ENCODE assay signal across 19 cellular contexts in the genomic region with DNA sequence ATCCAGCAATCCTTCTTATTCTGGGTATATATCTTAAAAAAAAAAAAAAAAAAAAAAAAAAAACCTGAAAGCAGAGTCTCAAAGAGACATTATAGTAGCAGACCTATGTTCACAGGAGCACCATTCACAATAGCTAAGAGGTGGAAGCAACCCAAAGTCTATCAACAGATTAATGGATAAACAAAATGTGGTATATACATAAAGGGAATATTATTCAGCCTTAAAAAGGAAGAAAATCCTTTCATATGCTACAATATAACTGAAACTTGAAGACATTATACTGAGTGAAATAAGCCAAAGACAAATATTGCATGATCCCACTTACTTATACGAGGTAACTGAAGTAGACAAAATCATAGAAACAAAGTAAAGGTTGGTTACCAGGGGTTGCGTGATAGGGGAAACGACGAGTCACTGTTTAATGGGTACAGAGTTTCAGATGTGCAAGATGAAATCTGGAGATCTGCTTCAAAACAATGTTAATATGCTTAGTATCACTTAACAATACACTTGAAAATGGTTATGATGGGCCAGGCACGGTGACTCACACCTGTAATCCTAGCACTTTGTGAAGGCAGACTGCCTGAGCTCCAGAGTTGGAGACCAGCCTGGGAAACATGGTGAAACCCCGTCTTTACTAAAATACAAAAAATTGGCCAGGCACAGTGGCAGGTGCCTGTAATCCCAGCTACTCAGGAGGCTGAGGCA. TPM values are rescaled to one million over a fixed set of nuclear protein-coding genes. Genes with fewer than 3 reads are reported as not detected.
DNase-seq lines count a peak whose midpoint lies in the region; FAIRE-seq and TF ChIP-seq lines count a peak whose summit lies in the region.
"Had no signal": no experiment of that assay in that cellular context is flagged by ENCODE, and none has a peak within 500 bp of the region (broad histone marks: within the 10 kb centered on the region; RNA-seq: fewer than 3 reads in every experiment).

No MANE protein-coding gene starts in this region.

- H3K9me3 ChIP-seq in ascending aorta, result peaks cover 0 to 8% of the 10 kb centered on the region in 2 donors
- H3K9me3 ChIP-seq in WERI-Rb-1 (ENCODE audit: severe bottlenecking), result peaks cover 9% of the 10 kb centered on the region
- H3K9me3 ChIP-seq: psoas muscle had no signal

- no peaks in the 10 kb centered on the region for H3K4me1 ChIP-seq in ascending aorta
- H3K4me1 ChIP-seq: psoas muscle had no signal

- H3K27ac ChIP-seq in ascending aorta (no peak overlapping the region), WERI-Rb-1 (no peak overlapping the region)
- H3K27ac ChIP-seq: heart left ventricle, KMS-11, psoas muscle had no signal

- CTCF ChIA-PET in activated CD4-positive, alpha-beta memory T cell treated with anti-CD3 and anti-CD28 coated beads for 36 hours (lab: Charles Lee), result no interaction called here
- CTCF ChIA-PET in activated CD4-positive, alpha-beta memory T cell treated with anti-CD3 and anti-CD28 coated beads, Interleukin-2, amount 10 ng/mL, durations not matched to agents 7 days and 5 days (lab: Charles Lee), result no interaction called here
- CTCF ChIA-PET in GM10248 (lab: Yijun Ruan, JAX), result interaction anchor here (2.3 kb wide), 1 partner anchor 18 kb away, joined by 8 read pairs; no protein-coding TSS in a partner anchor

- H3K36me3 Mint-ChIP-seq in activated CD4-positive, alpha-beta memory T cell treated with anti-CD3 and anti-CD28 coated beads for 36 hours, result peaks cover 4% of the 10 kb centered on the region
- H3K36me3 Mint-ChIP-seq in activated CD4-positive, alpha-beta memory T cell treated with anti-CD3 and anti-CD28 coated beads, Interleukin-2, amount 10 ng/mL, durations not matched to agents 7 days and 5 days (ENCODE audit: low read depth), result no peaks in the 10 kb centered on the region
- H3K36me3 Mint-ChIP-seq: CD4-positive, CD25-positive, alpha-beta regulatory T cell had no signal

- peak; percentile 87 for FAIRE-seq in H54 (lab: Jason Lieb, UNC)
- FAIRE-seq: colon, keratinocyte had no signal

- H3K27ac Mint-ChIP-seq in activated CD4-positive, alpha-beta memory T cell treated with anti-CD3 and anti-CD28 coated beads for 36 hours, result no peak overlapping the region
- H3K27ac Mint-ChIP-seq in activated CD4-positive, alpha-beta memory T cell treated with anti-CD3 and anti-CD28 coated beads, Interleukin-2, amount 10 ng/mL, durations not matched to agents 7 days and 5 days, result no peak overlapping the region
- H3K27ac Mint-ChIP-seq: activated T-helper 2 cell treated with anti-CD3 and anti-CD28 coated beads, Interferon-gamma antibody, Interleukin-2, Interleukin-4, amounts not matched to agents 10 μg/mL and 5 μg/mL and 100 μg/mL, durations not matched to agents 14 hours and 24 hours and 36 hours; CD4-positive, CD25-positive, alpha-beta regulatory T cell; nephron progenitor cell had no signal

- POLR2A ChIA-PET in activated CD4-positive, alpha-beta memory T cell treated with anti-CD3 and anti-CD28 coated beads for 36 hours (lab: Charles Lee), result no interaction called here
- POLR2A ChIA-PET in activated CD4-positive, alpha-beta memory T cell treated with anti-CD3 and anti-CD28 coated beads, Interleukin-2, amount 10 ng/mL, durations not matched to agents 7 days and 5 days (lab: Charles Lee), result no interaction called here
- POLR2A ChIA-PET in GM10248 (lab: Yijun Ruan, JAX), result no interaction called here

- H3K9me3 Mint-ChIP-seq in activated CD4-positive, alpha-beta memory T cell treated with anti-CD3 and anti-CD28 coated beads for 36 hours, result peaks cover 12% of the 10 kb centered on the region
- peaks cover 7% of the 10 kb centered on the region for H3K9me3 Mint-ChIP-seq in activated CD4-positive, alpha-beta memory T cell treated with anti-CD3 and anti-CD28 coated beads, Interleukin-2, amount 10 ng/mL, durations not matched to agents 7 days and 5 days

- TF ChIP-seq CTCF in GM10248 (IDR thresholded peaks at IDR 0.05; ENCODE audit: control extremely low read depth, extremely low read depth, low read depth, missing control alignments), result no peak
- TF ChIP-seq CTCF in ascending aorta (IDR thresholded peaks at IDR 0.05), result no peak
- TF ChIP-seq CTCF in WERI-Rb-1 (IDR thresholded peaks at IDR 0.05; ENCODE audit: low read depth, low read length), result no peak

- H3K27me3 ChIP-seq in ascending aorta, result no peaks in the 10 kb centered on the region
- H3K27me3 ChIP-seq in WERI-Rb-1 (ENCODE audit: insufficient read depth, low read depth, severe bottlenecking), result no peaks in the 10 kb centered on the region
- H3K27me3 ChIP-seq: heart left ventricle had no signal

- peaks cover 2% of the 10 kb centered on the region for H3K27me3 Mint-ChIP-seq in activated CD4-positive, alpha-beta memory T cell treated with anti-CD3 and anti-CD28 coated beads for 36 hours
- H3K27me3 Mint-ChIP-seq in activated CD4-positive, alpha-beta memory T cell treated with anti-CD3 and anti-CD28 coated beads, Interleukin-2, amount 10 ng/mL, durations not matched to agents 7 days and 5 days, result peaks cover 3% of the 10 kb centered on the region

- H3K4me3 Mint-ChIP-seq in activated CD4-positive, alpha-beta memory T cell treated with anti-CD3 and anti-CD28 coated beads for 36 hours, result no peak overlapping the region
- no peak overlapping the region for H3K4me3 Mint-ChIP-seq in activated CD4-positive, alpha-beta memory T cell treated with anti-CD3 and anti-CD28 coated beads, Interleukin-2, amount 10 ng/mL, durations not matched to agents 7 days and 5 days
- H3K4me3 Mint-ChIP-seq: CD4-positive, CD25-positive, alpha-beta regulatory T cell; nephron progenitor cell had no signal

- DNase-seq in activated CD4-positive, alpha-beta memory T cell treated with anti-CD3 and anti-CD28 coated beads for 36 hours, result peak; percentile 16
- DNase-seq in activated CD4-positive, alpha-beta memory T cell treated with anti-CD3 and anti-CD28 coated beads, Interleukin-2, amount 10 ng/mL, durations not matched to agents 7 days and 5 days, result no peak
- no peak for DNase-seq in H54 (ENCODE audit: insufficient read length, low spot score)
- DNase-seq in RPMI7951 (ENCODE audit: low read depth), result peak; percentile 3
- DNase-seq in fibroblast of the conjunctiva (ENCODE audit: low read depth), result peak; percentile 10
- no peak for DNase-seq in GM10248 (ENCODE audit: extremely low spot score)
- no peak for DNase-seq in ascending aorta (ENCODE audit: low spot score in 2 of 2)
- DNase-seq in WERI-Rb-1, result no peak
- DNase-seq: anterior cingulate cortex, heart left ventricle, NCI-H187, NCI-H524, nephron progenitor cell, psoas muscle had no signal

- no peaks in the 10 kb centered on the region for H3K36me3 ChIP-seq in ascending aorta
- peaks cover 9% of the 10 kb centered on the region for H3K36me3 ChIP-seq in WERI-Rb-1

- intact Hi-C loops in activated CD4-positive, alpha-beta memory T cell treated with anti-CD3 and anti-CD28 coated beads for 36 hours (cut with micrococcal nuclease), result no loop called here
- intact Hi-C loops in ascending aorta (cut with DNase I), result no loop called here

- no peak overlapping the region for H3K4me3 ChIP-seq in ascending aorta
- no peak overlapping the region for H3K4me3 ChIP-seq in WERI-Rb-1 (ENCODE audit: low read depth, low read length)
- H3K4me3 ChIP-seq: heart left ventricle, psoas muscle had no signal

- peaks cover 8% of the 10 kb centered on the region for H3K4me1 Mint-ChIP-seq in activated CD4-positive, alpha-beta memory T cell treated with anti-CD3 and anti-CD28 coated beads for 36 hours (ENCODE audit: low read depth)
- peaks cover 7% of the 10 kb centered on the region for H3K4me1 Mint-ChIP-seq in activated CD4-positive, alpha-beta memory T cell treated with anti-CD3 and anti-CD28 coated beads, Interleukin-2, amount 10 ng/mL, durations not matched to agents 7 days and 5 days
- H3K4me1 Mint-ChIP-seq: nephron progenitor cell had no signal

- TF ChIP-seq POLR2A in H54 (IDR thresholded peaks at IDR 0.05; ENCODE audit: low read depth, low read length), result no peak

RNA-seq across cellular contexts. Expression of a gene that starts 29.5 kb away (rescaled TPM):
- total RNA-seq in activated CD4-positive, alpha-beta memory T cell treated with anti-CD3 and anti-CD28 coated beads for 36 hours, result under 1 TPM; 0.65 to 0.83 TPM
- 1 to 10 TPM; 5.0 to 5.2 TPM for total RNA-seq in activated CD4-positive, alpha-beta memory T cell treated with anti-CD3 and anti-CD28 coated beads, Interleukin-2, amount 10 ng/mL, durations not matched to agents 7 days and 5 days
- total RNA-seq in RPMI7951 (2014; rRNA removed; shearing (Covaris generic)), result 10.5 and 10.8 TPM in 2 replicates
- 33.1 TPM for total RNA-seq in ascending aorta

Comparison
In these comparisons a context has a peak if more than half of its experiments do, and no peak if none do; other contexts are left out.
1. DNase-seq: peak in activated CD4-positive, alpha-beta memory T cell treated with anti-CD3 and anti-CD28 coated beads for 36 hours (single experiment), RPMI7951 (single experiment) and fibroblast of the conjunctiva (single experiment); none in activated CD4-positive, alpha-beta memory T cell treated with anti-CD3 and anti-CD28 coated beads, Interleukin-2, amount 10 ng/mL, durations not matched to agents 7 days and 5 days (single experiment), H54 (single experiment), GM10248 (single experiment), ascending aorta (0 of 2) and WERI-Rb-1 (single experiment).